ENCODE assay signal across 8 cellular contexts in the genomic region with DNA sequence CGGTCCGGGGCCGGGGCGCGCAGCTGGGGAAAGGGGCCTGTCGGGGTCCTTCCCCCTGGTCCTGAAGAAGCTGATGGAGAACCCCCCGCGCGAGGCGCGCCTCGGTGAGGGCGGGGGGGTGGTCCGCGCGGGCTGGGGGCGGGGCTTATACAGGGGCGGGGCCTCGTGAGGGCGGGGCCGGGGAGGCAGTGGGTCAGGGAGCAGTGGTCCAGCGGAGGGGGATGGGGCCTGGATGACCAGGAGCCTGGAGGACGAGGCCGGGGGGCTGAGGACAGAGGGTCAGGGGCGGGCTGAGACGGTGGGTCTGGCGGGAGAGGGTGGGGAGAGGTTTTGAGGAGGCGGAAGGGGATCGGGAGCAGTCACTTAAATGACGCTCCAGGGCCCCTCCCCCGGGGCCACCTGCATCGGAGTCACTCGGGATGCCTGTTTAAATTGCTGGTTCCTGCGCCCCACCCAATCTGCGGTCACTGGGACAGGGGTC.
DNase-seq lines count a peak whose midpoint lies in the region; ATAC-seq and TF ChIP-seq lines count a peak whose summit lies in the region.

No MANE protein-coding gene starts in this region.

- no peaks in the 10 kb centered on the region for H3K27me3 Mint-ChIP-seq in T-helper 1 cell treated with Interleukin-12 subunit alpha and Interleukin-12 subunit beta and Interleukin-4 antibody, amounts not matched to agents 30 μg/mL and 1 μg/mL, for 36 hours (ENCODE audit: low read depth)

- peak; percentile 91 for DNase-seq in AG20443 (ENCODE audit: low spot score)
- no peak for DNase-seq in astrocyte of the cerebellum (ENCODE audit: low read depth)
- peak in 48 of 51 donors; percentile 19 to 94 (median 81) for DNase-seq in hypothalamus (lab: John Stamatoyannopoulos, UW)
- DNase-seq in skeletal muscle cell (ENCODE audit: low read depth), result no peak

- H3K36me3 Mint-ChIP-seq in T-helper 1 cell treated with Interleukin-12 subunit alpha and Interleukin-12 subunit beta and Interleukin-4 antibody, amounts not matched to agents 30 μg/mL and 1 μg/mL, for 36 hours (ENCODE audit: low read depth), result no peaks in the 10 kb centered on the region

- ATAC-seq in GM19025 (IDR thresholded peaks at IDR 0.05; ENCODE audit: low read depth, unreplicated experiment), result peak; percentile 27
- ATAC-seq in HG03342 (IDR thresholded peaks at IDR 0.05; ENCODE audit: unreplicated experiment), result peak; percentile 30
- no peak for ATAC-seq in HG03565 (IDR thresholded peaks at IDR 0.05; ENCODE audit: unreplicated experiment)

- peaks cover 8% of the 10 kb centered on the region for H3K4me1 Mint-ChIP-seq in T-helper 1 cell treated with Interleukin-12 subunit alpha and Interleukin-12 subunit beta and Interleukin-4 antibody, amounts not matched to agents 30 μg/mL and 1 μg/mL, for 36 hours (ENCODE audit: low read depth)

- TF ChIP-seq CTCF in astrocyte of the cerebellum (IDR thresholded peaks at IDR 0.05; ENCODE audit: low read depth, low read length, missing control alignments), result no peak

- in situ Hi-C loops in astrocyte of the cerebellum (cut with HindIII; ENCODE audit: low sequenced_read_pairs), result no loop called here

- peak overlapping the region; percentile 94 for H3K27ac Mint-ChIP-seq in T-helper 1 cell treated with Interleukin-12 subunit alpha and Interleukin-12 subunit beta and Interleukin-4 antibody, amounts not matched to agents 30 μg/mL and 1 μg/mL, for 36 hours

- H3K4me3 Mint-ChIP-seq in T-helper 1 cell treated with Interleukin-12 subunit alpha and Interleukin-12 subunit beta and Interleukin-4 antibody, amounts not matched to agents 30 μg/mL and 1 μg/mL, for 36 hours, result peak overlapping the region; percentile 92

- H3K4me3 ChIP-seq in astrocyte of the cerebellum (ENCODE audit: low read depth, low read length), result peak overlapping the region; percentile 68
- peak overlapping the region; percentile 65 for H3K4me3 ChIP-seq in skeletal muscle cell (ENCODE audit: low read depth, low read length)

- H3K9me3 Mint-ChIP-seq in T-helper 1 cell treated with Interleukin-12 subunit alpha and Interleukin-12 subunit beta and Interleukin-4 antibody, amounts not matched to agents 30 μg/mL and 1 μg/mL, for 36 hours, result no peaks in the 10 kb centered on the region

Comparison
In these comparisons a context has a peak if more than half of its experiments do, and no peak if none do; other contexts are left out.
1. DNase-seq: peak in AG20443 (single experiment) and hypothalamus (48 of 51); none in astrocyte of the cerebellum (single experiment) and skeletal muscle cell (single experiment).